Comparison of ENCODE assay signal across 32 cellular contexts in the genomic region with DNA sequence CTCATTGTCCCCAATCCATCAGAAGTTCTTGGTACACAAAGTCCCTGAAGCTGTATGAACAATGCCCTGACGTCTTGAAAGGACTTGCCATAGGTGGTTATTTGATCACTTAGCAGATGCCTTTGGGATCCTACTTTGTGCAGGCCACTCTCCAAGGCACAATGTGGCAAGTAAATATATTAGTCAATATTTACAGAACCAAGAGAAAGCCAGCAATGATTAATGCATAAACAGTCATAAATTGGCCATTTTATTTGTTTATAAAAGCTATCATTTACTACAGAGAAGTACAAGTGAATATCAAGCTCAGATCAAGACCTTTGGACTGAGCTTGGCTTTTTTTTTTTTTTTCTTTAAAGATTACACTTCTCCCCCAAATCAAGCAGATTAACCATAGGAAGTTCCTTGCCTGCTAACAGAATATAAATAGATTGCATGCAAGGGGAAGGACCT.
DNase-seq lines count a peak whose midpoint lies in the region; ATAC-seq and TF ChIP-seq lines count a peak whose summit lies in the region.
"Had no signal": no experiment of that assay in that cellular context is flagged by ENCODE, and none has a peak within 500 bp of the region (broad histone marks: within the 10 kb centered on the region; RNA-seq: fewer than 3 reads in every experiment).

No MANE protein-coding gene starts in this region.

- peaks cover 16% of the 10 kb centered on the region for H3K9me3 ChIP-seq in BLaER1
- no peaks in the 10 kb centered on the region for H3K9me3 ChIP-seq in body of pancreas
- H3K9me3 ChIP-seq in mucosa of descending colon: no peaks in the 10 kb centered on the region
- H3K9me3 ChIP-seq in colonic mucosa: no peaks in the 10 kb centered on the region
- H3K9me3 ChIP-seq in suprapubic skin: no peaks in the 10 kb centered on the region
- no peaks in the 10 kb centered on the region for H3K9me3 ChIP-seq in H9 (ENCODE audit: control insufficient read depth, low read depth, low read length)
- H3K9me3 ChIP-seq: thoracic aorta, uterus had no signal

- no peak overlapping the region for H3K14ac ChIP-seq in H9 (ENCODE audit: insufficient read depth, low read length)

- H2BK5ac ChIP-seq in H9 (ENCODE audit: insufficient read length, low read length): no peak overlapping the region

- H3K4me1 Mint-ChIP-seq in H9: peaks cover 5 to 8% of the 10 kb centered on the region in 2 experiments

- no peak overlapping the region for H2BK15ac ChIP-seq in H9 (ENCODE audit: low read depth, low read length)

- no peak overlapping the region for H3K18ac ChIP-seq in H9 (ENCODE audit: insufficient read length, low read depth, low read length)

- H2BK20ac ChIP-seq in H9 (ENCODE audit: low read depth, low read length, poor library complexity, severe bottlenecking): no peak overlapping the region

- no peak for TF ChIP-seq CTCF in body of pancreas (IDR thresholded peaks at IDR 0.05)
- no peak for TF ChIP-seq CTCF in mucosa of descending colon (IDR thresholded peaks at IDR 0.05)
- no peak for TF ChIP-seq CTCF in colonic mucosa (IDR thresholded peaks at IDR 0.05)
- TF ChIP-seq CTCF in suprapubic skin (IDR thresholded peaks at IDR 0.05): no peak
- TF ChIP-seq CTCF in H9 (conservative IDR thresholded peaks at IDR 0.05): no peak

- ATAC-seq in body of pancreas: peak; percentile 78
- ATAC-seq in mucosa of descending colon: peak; percentile 12
- ATAC-seq: activated CD4-positive, CD25-positive, alpha-beta regulatory T cell treated with anti-CD3 and anti-CD28 coated beads, Interleukin-2, amount 50 U/mL, for 24 hours; CD8-positive, alpha-beta T cell had no signal

- H3T11ph ChIP-seq in H9 (ENCODE audit: low read length): no peak overlapping the region

- H3K27me3 ChIP-seq in BLaER1: no peaks in the 10 kb centered on the region
- H3K27me3 ChIP-seq in body of pancreas: no peaks in the 10 kb centered on the region
- no peaks in the 10 kb centered on the region for H3K27me3 ChIP-seq in colonic mucosa
- H3K27me3 ChIP-seq in suprapubic skin: no peaks in the 10 kb centered on the region
- no peaks in the 10 kb centered on the region for H3K27me3 ChIP-seq in H9 (ENCODE audit: insufficient read depth, low read length)
- H3K27me3 ChIP-seq: SJSA1, uterus had no signal

- no peaks in the 10 kb centered on the region for H3K27me3 Mint-ChIP-seq in H9 (ENCODE audit: low read depth)
- H3K27me3 Mint-ChIP-seq: activated CD4-positive, alpha-beta memory T cell treated with anti-CD3 and anti-CD28 coated beads for 36 hours; activated naive CD4-positive, alpha-beta T cell treated with anti-CD3 and anti-CD28 coated beads, Interleukin-2, amount 10 ng/mL, durations not matched to agents 7 days and 5 days; stimulated activated naive CD8-positive, alpha-beta T cell treated with anti-CD3 and anti-CD28 coated beads, Interleukin-15, Interleukin-2, amounts not matched to agents 100 ng/mL and 50 ng/mL, for 24 hours had no signal

- no peak overlapping the region for H3K23ac ChIP-seq in H9 (ENCODE audit: insufficient read length, low read depth, low read length)

- no peak overlapping the region for H2AK5ac ChIP-seq in H9 (ENCODE audit: insufficient read length, low read length)

- H3K4me3 Mint-ChIP-seq in H9: no peak overlapping the region
- H3K4me3 Mint-ChIP-seq: activated CD4-positive, alpha-beta memory T cell treated with anti-CD3 and anti-CD28 coated beads for 36 hours; activated naive CD4-positive, alpha-beta T cell treated with anti-CD3 and anti-CD28 coated beads, Interleukin-2, amount 10 ng/mL, durations not matched to agents 7 days and 5 days; activated T-helper 1 cell treated with anti-CD3 and anti-CD28 coated beads, Interleukin-12 subunit alpha, Interleukin-12 subunit beta, Interleukin-2, Interleukin-4 antibody, amounts not matched to agents 30 ng/mL and 10 ng/mL and 1 ng/mL, durations not matched to agents 14 hours and 24 hours and 36 hours; brain; CD8-positive, alpha-beta T cell; stimulated activated naive CD8-positive, alpha-beta T cell treated with anti-CD3 and anti-CD28 coated beads, Interleukin-15, Interleukin-2, amounts not matched to agents 100 ng/mL and 50 ng/mL, for 24 hours had no signal

- H3K4me3 ChIP-seq in BLaER1 (no peak overlapping the region), body of pancreas (no peak overlapping the region), mucosa of descending colon (no peak overlapping the region), colonic mucosa (no peak overlapping the region), suprapubic skin (no peak overlapping the region)
- H3K4me3 ChIP-seq: GM23248, lung, SJSA1, skin epidermis, thoracic aorta, uterus had no signal

- H4K5ac ChIP-seq in H9 (ENCODE audit: insufficient read length, low read depth, low read length): no peak overlapping the region

- no peaks in the 10 kb centered on the region for H3K23me2 ChIP-seq in H9 (ENCODE audit: insufficient read length, low read depth, low read length, poor library complexity, severe bottlenecking)

- H4K91ac ChIP-seq in H9 (ENCODE audit: insufficient read length, low read depth, low read length): no peak overlapping the region

- H4K20me1 ChIP-seq in BLaER1 (no peaks in the 10 kb centered on the region), H9 (ENCODE audit: control insufficient read depth, insufficient read depth, insufficient read length) (no peaks in the 10 kb centered on the region)

- TF ChIP-seq EP300 in suprapubic skin (IDR thresholded peaks at IDR 0.05): no peak

- no peak overlapping the region for H2BK12ac ChIP-seq in H9 (ENCODE audit: insufficient read length, low read depth, low read length)

- H4K8ac ChIP-seq in H9 (replicated peaks; ENCODE audit: insufficient read length, low read depth, low read length): no peak overlapping the region

- no peak overlapping the region for H3K27ac ChIP-seq in BLaER1
- peak overlapping the region; percentile 66 to 79 (median 72) for H3K27ac ChIP-seq in body of pancreas
- no peak overlapping the region for H3K27ac ChIP-seq in colonic mucosa
- H3K27ac ChIP-seq in suprapubic skin: no peak overlapping the region
- no peak overlapping the region for H3K27ac ChIP-seq in caudate nucleus (ENCODE audit: low read depth, low read length)
- no peak overlapping the region for H3K27ac ChIP-seq in H9 (ENCODE audit: insufficient read length, low read depth, low read length)
- H3K27ac ChIP-seq: GM23248, parathyroid adenoma, RWPE1, SJSA1, skin epidermis, thoracic aorta, uterus had no signal

- H3K4me1 ChIP-seq in BLaER1 (peaks cover 19% of the 10 kb centered on the region), body of pancreas (peaks cover 30% of the 10 kb centered on the region), mucosa of descending colon (ENCODE audit: low read depth) (no peaks in the 10 kb centered on the region), colonic mucosa (no peaks in the 10 kb centered on the region), suprapubic skin (peaks cover 3% of the 10 kb centered on the region), H9 (ENCODE audit: insufficient read depth, low read length) (no peaks in the 10 kb centered on the region)
- H3K4me1 ChIP-seq: parathyroid adenoma, uterus had no signal

- no peak overlapping the region for H3K56ac ChIP-seq in H9 (ENCODE audit: insufficient read length, low read depth, low read length)

- peak overlapping the region; percentile 31 for H3K4me2 ChIP-seq in BLaER1
- H3K4me2 ChIP-seq in H9 (ENCODE audit: insufficient read depth, insufficient read length, low read length): no peak overlapping the region

- H3K36me3 Mint-ChIP-seq in H9 (ENCODE audit: insufficient read depth in 1 of 3, low read depth in 3 of 3): peaks cover 5 to 45% (median 20%) of the 10 kb centered on the region in 3 experiments; a peak in 6 of 7 replicates

- intact Hi-C loops in body of pancreas (cut with DNase I): no loop called here
- intact Hi-C loops in mucosa of descending colon (cut with DNase I, micrococcal nuclease): no loop called here
- intact Hi-C loops in colonic mucosa (cut with DNase I): no loop called here

- H2AFZ ChIP-seq in H9 (ENCODE audit: low read length): no peak overlapping the region
- H2AFZ ChIP-seq: GM23248, parathyroid adenoma had no signal

- no peak overlapping the region for H2BK120ac ChIP-seq in H9 (ENCODE audit: low read depth, low read length, poor library complexity, severe bottlenecking)

- H3K27ac Mint-ChIP-seq in H9: no peak overlapping the region; a peak in 1 of 7 replicates
- H3K27ac Mint-ChIP-seq: activated CD4-positive, alpha-beta memory T cell treated with anti-CD3 and anti-CD28 coated beads for 36 hours; activated naive CD4-positive, alpha-beta T cell treated with anti-CD3 and anti-CD28 coated beads, Interleukin-2, amount 10 ng/mL, durations not matched to agents 7 days and 5 days; activated T-helper 1 cell treated with anti-CD3 and anti-CD28 coated beads, Interleukin-12 subunit alpha, Interleukin-12 subunit beta, Interleukin-2, Interleukin-4 antibody, amounts not matched to agents 30 ng/mL and 10 ng/mL and 1 ng/mL, durations not matched to agents 14 hours and 24 hours and 36 hours; CD8-positive, alpha-beta T cell; stimulated activated naive CD8-positive, alpha-beta T cell treated with anti-CD3 and anti-CD28 coated beads, Interleukin-15, Interleukin-2, amounts not matched to agents 100 ng/mL and 50 ng/mL, for 24 hours had no signal

- H3K79me2 ChIP-seq in H9 (ENCODE audit: insufficient read depth, low read length): no peaks in the 10 kb centered on the region
- H3K79me2 ChIP-seq: parathyroid adenoma had no signal

- no peak for TF ChIP-seq POLR2A in body of pancreas (IDR thresholded peaks at IDR 0.05)
- TF ChIP-seq POLR2A in suprapubic skin (IDR thresholded peaks at IDR 0.05): no peak

- 32 to 35% methylated on average over 1 of the region's 1 CpG for WGBS in body of pancreas, 2 donors
- 78% methylated on average over 1 of the region's 1 CpG for WGBS in suprapubic skin
- WGBS in H9 (ENCODE audit: extremely low coverage, insufficient read length, low lambda C conversion rate): no CpG with 5 or more reads among the region's 1 CpG

- peaks cover 71% of the 10 kb centered on the region for H3K36me3 ChIP-seq in BLaER1
- H3K36me3 ChIP-seq in body of pancreas (replicated peaks in 1 of 2; ENCODE audit: insufficient read depth in 1 of 2, low read depth in 2 of 2): no peaks in the 10 kb centered on the region
- H3K36me3 ChIP-seq in mucosa of descending colon (ENCODE audit: low read depth): no peaks in the 10 kb centered on the region
- H3K36me3 ChIP-seq in colonic mucosa: no peaks in the 10 kb centered on the region
- H3K36me3 ChIP-seq in suprapubic skin: no peaks in the 10 kb centered on the region
- H3K36me3 ChIP-seq: thoracic aorta, uterus had no signal

- DNase-seq in NCI-H69 (lab: John Stamatoyannopoulos, UW) (peak; percentile 48), body of pancreas (peak in 3 of 4 donors; percentile 31 to 61 (median 59)), mucosa of descending colon (no peak), colonic mucosa (no peak), suprapubic skin (ENCODE audit: low spot score in 2 of 2) (no peak), caudate nucleus (lab: John Stamatoyannopoulos, UW) (no peak), H9 (no peak)
- DNase-seq: activated CD4-positive, alpha-beta memory T cell treated with anti-CD3 and anti-CD28 coated beads for 36 hours; activated CD8-positive, alpha-beta memory T cell treated with anti-CD3 and anti-CD28 coated beads, Interleukin-2, amount 50 U/mL, for 4 hours; activated naive CD4-positive, alpha-beta T cell treated with anti-CD3 and anti-CD28 coated beads, Interleukin-2, amount 10 ng/mL, durations not matched to agents 7 days and 5 days; AML-193; CD8-positive, alpha-beta T cell; GM23248; kidney glomerular epithelial cell; MM.1S; NCI-H1417 treated with DMSO at 0.1 percent for 48 hours; NCI-H2107; NCI-H345; NCI-H82; retina; uterus had no signal

- H3K79me1 ChIP-seq in H9 (ENCODE audit: insufficient read depth, low read depth, low read length, poor library complexity, severe bottlenecking): no peaks in the 10 kb centered on the region

- H3K9me3 Mint-ChIP-seq in H9: no peaks in the 10 kb centered on the region
- H3K9me3 Mint-ChIP-seq: activated CD4-positive, alpha-beta memory T cell treated with anti-CD3 and anti-CD28 coated beads for 36 hours; activated naive CD4-positive, alpha-beta T cell treated with anti-CD3 and anti-CD28 coated beads, Interleukin-2, amount 10 ng/mL, durations not matched to agents 7 days and 5 days; activated T-helper 1 cell treated with anti-CD3 and anti-CD28 coated beads, Interleukin-12 subunit alpha, Interleukin-12 subunit beta, Interleukin-2, Interleukin-4 antibody, amounts not matched to agents 30 ng/mL and 10 ng/mL and 1 ng/mL, durations not matched to agents 14 hours and 24 hours and 36 hours; CD8-positive, alpha-beta T cell had no signal

- H3K4ac ChIP-seq in H9 (ENCODE audit: low read depth, low read length): no peak overlapping the region

- H3K9ac ChIP-seq in BLaER1 (no peak overlapping the region), colonic mucosa (ENCODE audit: low read depth in 2 of 2, low read length in 2 of 2) (no peak overlapping the region), H9 (ENCODE audit: extremely low read depth, insufficient read length, low read length) (no peak overlapping the region)
- H3K9ac ChIP-seq: GM23248, parathyroid adenoma had no signal

Comparison
In these comparisons a context has a peak if more than half of its experiments do, and no peak if none do; other contexts are left out.
1. H3K27ac ChIP-seq: peak in body of pancreas (4 of 4); none in BLaER1 (single experiment), colonic mucosa (single experiment), suprapubic skin (single experiment), caudate nucleus (single experiment) and H9 (single experiment).
2. DNase-seq: peak in NCI-H69 (single experiment) and body of pancreas (3 of 4); none in mucosa of descending colon (0 of 3), colonic mucosa (single experiment), suprapubic skin (0 of 2), caudate nucleus (0 of 61) and H9 (single experiment).